15 cellular contexts compared by ENCODE assay signal in the genomic region with DNA sequence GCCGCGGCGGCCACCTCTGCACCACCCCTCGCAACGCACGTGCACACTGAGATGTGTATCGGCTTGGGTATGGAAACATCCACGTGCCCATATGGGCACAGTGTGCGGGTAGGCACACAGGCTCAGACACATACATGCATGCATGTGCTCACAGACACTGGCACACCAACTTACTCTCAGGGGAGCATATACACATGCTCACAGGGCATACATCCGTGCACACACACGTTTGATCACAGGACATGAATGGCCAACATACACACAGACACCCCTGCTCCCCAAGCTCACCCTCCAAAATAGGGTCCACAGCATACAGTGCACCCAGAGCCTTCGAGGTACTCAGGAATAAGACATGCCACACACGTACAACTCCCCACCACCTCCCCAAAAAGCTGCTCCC. TPM values are rescaled to one million over a fixed set of nuclear protein-coding genes. Genes with fewer than 3 reads are reported as not detected.
DNase-seq lines count a peak whose midpoint lies in the region; ATAC-seq, FAIRE-seq and TF ChIP-seq lines count a peak whose summit lies in the region.
"Had no signal": no experiment of that assay in that cellular context is flagged by ENCODE, and none has a peak within 500 bp of the region (broad histone marks: within the 10 kb centered on the region; RNA-seq: fewer than 3 reads in every experiment).

No MANE protein-coding gene starts in this region.

- intact Hi-C loops in left ventricle myocardium inferior (cut with micrococcal nuclease), result no loop called here

- peak; percentile 88 for FAIRE-seq in urothelium cell line (lab: Jason Lieb, UNC)

- H3K27me3 ChIP-seq in left ventricle myocardium inferior (ENCODE audit: low read depth) (peaks cover 96% of the 10 kb centered on the region), right atrium auricular region (peaks cover 0 to 10% of the 10 kb centered on the region in 2 donors)

- H3K4me3 ChIP-seq in left ventricle myocardium inferior (peak overlapping the region; percentile 49), right atrium auricular region (peak overlapping the region in 1 of 2 donors; percentile 43)

- H3K4me1 ChIP-seq in left ventricle myocardium inferior (no peaks in the 10 kb centered on the region), right atrium auricular region (peaks cover 0 to 17% of the 10 kb centered on the region in 2 donors)

- no peaks in the 10 kb centered on the region for H3K9me3 ChIP-seq in left ventricle myocardium inferior (replicated peaks)
- no peaks in the 10 kb centered on the region for H3K9me3 ChIP-seq in right atrium auricular region
- no peaks in the 10 kb centered on the region for H3K9me3 ChIP-seq in T-helper 17 cell (ENCODE audit: control insufficient read depth, low read length, poor library complexity, severe bottlenecking)

- no peaks in the 10 kb centered on the region for H3K36me3 Mint-ChIP-seq in T-helper 17 cell (ENCODE audit: low read depth)
- H3K36me3 Mint-ChIP-seq: CD4-positive, alpha-beta memory T cell had no signal

- ATAC-seq in T-helper 17 cell, result no peak
- ATAC-seq in GM21528 (IDR thresholded peaks at IDR 0.05; ENCODE audit: low FRiP score, unreplicated experiment), result no peak
- no peak for ATAC-seq in GM19397 (IDR thresholded peaks at IDR 0.05; ENCODE audit: unreplicated experiment)

- H3K27ac ChIP-seq in left ventricle myocardium inferior (replicated peaks), result no peak overlapping the region
- no peak overlapping the region for H3K27ac ChIP-seq in right atrium auricular region
- H3K27ac ChIP-seq: SK-N-MC, skin epidermis had no signal

- no peak for DNase-seq in left ventricle myocardium inferior
- DNase-seq in right atrium auricular region (ENCODE audit: low spot score), result no peak
- DNase-seq in T-helper 17 cell, result no peak
- peak; percentile 32 for DNase-seq in left kidney (ENCODE audit: low read depth, low spot score)
- no peak for DNase-seq in urothelium cell line (ENCODE audit: low spot score)
- no peak for DNase-seq in dermis blood vessel endothelial cell
- DNase-seq: activated CD4-positive, alpha-beta T cell treated with anti-CD3 and anti-CD28 coated beads for 48 hours; CD4-positive, alpha-beta memory T cell; cortex of kidney; mesenchymal stem cell had no signal

- peaks cover 36% of the 10 kb centered on the region for H3K27me3 Mint-ChIP-seq in T-helper 17 cell

- peak overlapping the region; percentile 33 for H3K4me3 Mint-ChIP-seq in T-helper 17 cell

- no peak overlapping the region for H3K27ac Mint-ChIP-seq in T-helper 17 cell

- peaks cover 3% of the 10 kb centered on the region for H3K4me1 Mint-ChIP-seq in T-helper 17 cell

- no peaks in the 10 kb centered on the region for H3K36me3 ChIP-seq in left ventricle myocardium inferior
- no peaks in the 10 kb centered on the region for H3K36me3 ChIP-seq in right atrium auricular region

- TF ChIP-seq CTCF in left ventricle myocardium inferior (IDR thresholded peaks at IDR 0.05; ENCODE audit: borderline replicate concordance), result no peak
- TF ChIP-seq CTCF in right atrium auricular region (IDR thresholded peaks at IDR 0.05), result no peak

RNA-seq across cellular contexts. Expression of a gene that starts 52.9 kb away (rescaled TPM):
- not detected for total RNA-seq in left ventricle myocardium inferior
- total RNA-seq in right atrium auricular region, result not detected
- not detected for total RNA-seq in T-helper 17 cell
- not detected in 2 replicates for total RNA-seq in dermis blood vessel endothelial cell
- total RNA-seq: CD4-positive, alpha-beta memory T cell; H4 had no signal
